In genomic region chr10:70399177-70399576, GRCh38 we compare ENCODE assay signal across 11 cellular contexts. TPM values are rescaled to one million over a fixed set of nuclear protein-coding genes. Genes with fewer than 3 reads are reported as not detected.
"Had no signal": no experiment of that assay in that cellular context is flagged by ENCODE, and none has a peak within 500 bp of the region (broad histone marks: within the 10 kb centered on the region; RNA-seq: fewer than 3 reads in every experiment).

No MANE protein-coding gene starts in this region.

- H3K27ac ChIP-seq: GM23248 had no signal

- ATAC-seq: GM23338, HCT116 had no signal

- H2AFZ ChIP-seq: GM23248, GM23338 had no signal

- H3K9ac ChIP-seq: GM23248 had no signal

- FAIRE-seq: H1, H54 had no signal

- H3K4me2 ChIP-seq: GM23338 had no signal

- DNase-seq: GM23248, GOT3, H7, H9, HCEC 1CT, HFFc6 had no signal

- H3K4me3 ChIP-seq: GM23248, GM23338 had no signal

RNA-seq across cellular contexts. Expression of gene NODAL, which starts 42.3 kb away (rescaled TPM):
- total RNA-seq: GM23248, H4, HFFc6 had no signal
- polyA plus RNA-seq: GM23248 had no signal
